22 cellular contexts compared by ENCODE assay signal in the genomic region with DNA sequence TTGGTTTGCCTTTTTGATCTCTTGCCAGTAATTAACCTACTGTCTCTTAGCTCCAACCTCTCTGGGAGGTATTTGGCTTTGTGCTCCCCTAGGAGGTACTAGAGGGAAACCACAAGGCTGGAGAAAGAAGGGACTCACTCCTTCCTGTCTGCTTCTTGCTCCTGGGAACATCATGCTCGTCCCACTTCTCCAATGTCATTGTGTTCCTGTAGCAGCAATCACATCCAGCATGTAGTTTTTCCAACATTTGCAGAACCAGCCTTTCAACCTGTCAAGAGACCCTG. TPM values are rescaled to one million over a fixed set of nuclear protein-coding genes. Genes with fewer than 3 reads are reported as not detected.
DNase-seq lines count a peak whose midpoint lies in the region; ATAC-seq, FAIRE-seq and TF ChIP-seq lines count a peak whose summit lies in the region.
"Had no signal": no experiment of that assay in that cellular context is flagged by ENCODE, and none has a peak within 500 bp of the region (broad histone marks: within the 10 kb centered on the region; RNA-seq: fewer than 3 reads in every experiment).

No MANE protein-coding gene starts in this region.

- H3K27ac Mint-ChIP-seq in T-helper 1 cell treated with Interleukin-12 subunit alpha and Interleukin-12 subunit beta and Interleukin-4 antibody, amounts not matched to agents 30 μg/mL and 1 μg/mL, for 36 hours, result no peak overlapping the region

- no peak for TF ChIP-seq CTCF in VCaP (conservative IDR thresholded peaks at IDR 0.05)
- TF ChIP-seq CTCF in H1 (IDR thresholded peaks at IDR 0.05; ENCODE audit: control extremely low read depth in 1 of 3, insufficient read depth in 1 of 3, low read depth in 1 of 3, low read length in 3 of 3), result peak in 1 of 3 experiments; percentile 10; a peak in 1 of 4 replicates
- no peak for TF ChIP-seq CTCF in mucosa of descending colon (IDR thresholded peaks at IDR 0.05)

- H3K27me3 Mint-ChIP-seq in T-helper 1 cell treated with Interleukin-12 subunit alpha and Interleukin-12 subunit beta and Interleukin-4 antibody, amounts not matched to agents 30 μg/mL and 1 μg/mL, for 36 hours (ENCODE audit: low read depth), result peaks cover 7% of the 10 kb centered on the region

- TF ChIP-seq RAD21 in H1 (IDR thresholded peaks at IDR 0.05 in 1 of 2, conservative IDR thresholded peaks at IDR 0.05 in 1 of 2; ENCODE audit: low read depth in 2 of 2, low read length in 2 of 2), result no peak

- ATAC-seq in HG03280 (IDR thresholded peaks at IDR 0.05; ENCODE audit: unreplicated experiment), result no peak
- no peak for ATAC-seq in mucosa of descending colon
- ATAC-seq: A549, esophagus mucosa, gastrocnemius medialis, HepG2 had no signal

- H2BK12ac ChIP-seq in H1 (ENCODE audit: low read depth, low read length), result no peak overlapping the region

- H4K91ac ChIP-seq in H1 (replicated peaks; ENCODE audit: insufficient read length, low read length), result no peak overlapping the region

- peaks cover 16% of the 10 kb centered on the region for H3K4me1 Mint-ChIP-seq in T-helper 1 cell treated with Interleukin-12 subunit alpha and Interleukin-12 subunit beta and Interleukin-4 antibody, amounts not matched to agents 30 μg/mL and 1 μg/mL, for 36 hours (ENCODE audit: low read depth)

- CTCF ChIA-PET in H1 (lab: Charles Lee; ENCODE audit: partially characterized antibody), result interaction anchor here (0.5 to 2.3 kb wide), 3 partner anchors 8 to 141 kb away, joined by 3 to 11 read pairs (median 3); no protein-coding TSS in a partner anchor

- H3K27ac ChIP-seq in BLaER1 treated with 17β-estradiol and CSF1 and Interleukin-3, amounts not matched to agents 10 nM and 100 nM, result no peak overlapping the region
- peak overlapping the region; percentile 36 for H3K27ac ChIP-seq in VCaP
- no peak overlapping the region for H3K27ac ChIP-seq in H1 (ENCODE audit: low read depth, low read length)
- H3K27ac ChIP-seq: A549, gastrocnemius medialis had no signal

- H3K36me3 Mint-ChIP-seq in T-helper 1 cell treated with Interleukin-12 subunit alpha and Interleukin-12 subunit beta and Interleukin-4 antibody, amounts not matched to agents 30 μg/mL and 1 μg/mL, for 36 hours (ENCODE audit: low read depth), result no peaks in the 10 kb centered on the region

- peak; percentile 19 for FAIRE-seq in H1 (lab: Jason Lieb, UNC)
- FAIRE-seq: A549, astrocyte, HepG2, kidney had no signal

- TF ChIP-seq EP300 in H1 (IDR thresholded peaks at IDR 0.05; ENCODE audit: borderline replicate concordance in 1 of 2, low read depth in 2 of 2, low read length in 2 of 2), result no peak

- 74% methylated on average over 1 of the region's 1 CpG; no CpG with 5 or more reads in 1 of the 2 experiments for WGBS in H1 (ENCODE audit: extremely low coverage in 1 of 2, insufficient coverage in 1 of 2, insufficient read length in 1 of 2, insufficient replicate concordance in 2 of 2, low coverage in 1 of 2, low lambda C conversion rate in 2 of 2, missing lambda C conversion rate in 1 of 2), 2 experiments

- H3K9ac ChIP-seq in BLaER1 treated with 17β-estradiol and CSF1 and Interleukin-3, amounts not matched to agents 10 nM and 100 nM, result no peak overlapping the region
- no peak overlapping the region for H3K9ac ChIP-seq in H1 (replicated peaks in 1 of 4; ENCODE audit: extremely low read depth in 1 of 4, low read depth in 3 of 4, low read length in 3 of 4)

- H2BK15ac ChIP-seq in H1 (ENCODE audit: low read length), result no peak overlapping the region

- peak overlapping the region in 6 of 11 experiments; percentile 0 to 12 (median 6); a peak in 7 of 22 replicates for H3K4me2 ChIP-seq in BLaER1 treated with 17β-estradiol and CSF1 and Interleukin-3, amounts not matched to agents 10 nM and 100 nM
- H3K4me2 ChIP-seq in H1 (ENCODE audit: insufficient read depth in 1 of 2, low read depth in 2 of 2, low read length in 2 of 2), result no peak overlapping the region
- H3K4me2 ChIP-seq: A549 had no signal

- H3K36me3 ChIP-seq in BLaER1 treated with 17β-estradiol and CSF1 and Interleukin-3, amounts not matched to agents 10 nM and 100 nM, result no peaks in the 10 kb centered on the region
- H3K36me3 ChIP-seq in H1 (ENCODE audit: control insufficient read depth in 2 of 4, insufficient read depth in 4 of 4, low read length in 3 of 4), result no peaks in the 10 kb centered on the region
- H3K36me3 ChIP-seq in mucosa of descending colon (ENCODE audit: low read depth), result no peaks in the 10 kb centered on the region
- H3K36me3 ChIP-seq: gastrocnemius medialis had no signal

- no peak overlapping the region for H3K14ac ChIP-seq in H1 (ENCODE audit: insufficient read length)

- no peaks in the 10 kb centered on the region for H3K23me2 ChIP-seq in H1 (ENCODE audit: low read depth, low read length)

- intact Hi-C loops in mucosa of descending colon (cut with DNase I, micrococcal nuclease), result no loop called here

- no peaks in the 10 kb centered on the region for H4K20me1 ChIP-seq in BLaER1 treated with 17β-estradiol and CSF1 and Interleukin-3, amounts not matched to agents 10 nM and 100 nM
- H4K20me1 ChIP-seq in H1 (replicated peaks in 1 of 2; ENCODE audit: control insufficient read depth in 1 of 2, insufficient read depth in 2 of 2, low read length in 2 of 2), result no peaks in the 10 kb centered on the region

- no peak overlapping the region for H2BK5ac ChIP-seq in H1 (ENCODE audit: low read depth, low read length)

- H2BK20ac ChIP-seq in H1 (ENCODE audit: low read length), result no peak overlapping the region

- H3K9me3 ChIP-seq in BLaER1 treated with 17β-estradiol and CSF1 and Interleukin-3, amounts not matched to agents 10 nM and 100 nM (replicated peaks in 1 of 11), result peaks cover 0 to 6% (median under 1%) of the 10 kb centered on the region in 11 experiments; a peak in 7 of 22 replicates
- H3K9me3 ChIP-seq in H1 (ENCODE audit: insufficient read depth in 2 of 2, low read depth in 1 of 2, low read length in 1 of 2), result no peaks in the 10 kb centered on the region
- H3K9me3 ChIP-seq in mucosa of descending colon, result no peaks in the 10 kb centered on the region
- H3K9me3 ChIP-seq: A549, gastrocnemius medialis had no signal

- H3K79me2 ChIP-seq in H1 (ENCODE audit: control insufficient read depth in 1 of 2, insufficient read depth in 2 of 2, low read length in 2 of 2), result no peaks in the 10 kb centered on the region

- H3K18ac ChIP-seq in H1 (ENCODE audit: extremely low read depth, low read length), result no peak overlapping the region

- H2BK120ac ChIP-seq in H1 (replicated peaks; ENCODE audit: low read depth, low read length), result no peak overlapping the region

- no peaks in the 10 kb centered on the region for H3K27me3 ChIP-seq in BLaER1 treated with 17β-estradiol and CSF1 and Interleukin-3, amounts not matched to agents 10 nM and 100 nM
- 0 out of 7 replicates have a peak, but pooled peaks cover 0 to 3% (median 0%) of the 10 kb centered on the region in 4 experiments for H3K27me3 ChIP-seq in H1 (replicated peaks in 1 of 4; ENCODE audit: control insufficient read depth in 3 of 4, extremely low read depth in 1 of 4, insufficient read depth in 3 of 4, low read length in 3 of 4)
- H3K27me3 ChIP-seq: gastrocnemius medialis had no signal

- no peak overlapping the region for H4K8ac ChIP-seq in H1 (ENCODE audit: extremely low read depth, insufficient read depth, low read length)

- H3K4ac ChIP-seq in H1 (replicated peaks; ENCODE audit: insufficient read length, low read depth, low read length), result no peak overlapping the region

- POLR2A ChIA-PET in H1 (lab: Charles Lee; ENCODE audit: partially characterized antibody), result no interaction called here

- no peaks in the 10 kb centered on the region for H3K79me1 ChIP-seq in H1 (ENCODE audit: low read depth, low read length)

- DNase-seq in T-helper 1 cell (no peak), H1 (ENCODE audit: low read depth in 1 of 2, low spot score in 2 of 2) (no peak), NCI-H1092 treated with DMSO at 0.1 percent for 48 hours (lab: John Stamatoyannopoulos, UW) (no peak), mucosa of descending colon (no peak)
- DNase-seq: activated CD4-positive, alpha-beta T cell treated with anti-CD3 and anti-CD28 coated beads, Interleukin-2, amount 50 U/mL, for 4 hours; activated gamma-delta T cell; cerebellar nuclear complex; gastrocnemius medialis; kidney; NCI-H1417 treated with DMSO at 0.1 percent for 48 hours; NCI-H2107; NCI-H524 treated with DMSO at 0.1 percent for 48 hours; right cardiac atrium; substantia nigra had no signal

- H3K4me3 ChIP-seq in BLaER1 treated with 17β-estradiol and CSF1 and Interleukin-3, amounts not matched to agents 10 nM and 100 nM, result no peak overlapping the region
- H3K4me3 ChIP-seq in H1 (ENCODE audit: extremely low read depth in 1 of 4, insufficient read depth in 2 of 4, low read depth in 3 of 4, low read length in 4 of 4), result no peak overlapping the region
- H3K4me3 ChIP-seq in mucosa of descending colon, result no peak overlapping the region
- H3K4me3 ChIP-seq: A549, gastrocnemius medialis had no signal

- no peak for TF ChIP-seq POLR2A in H1 (IDR thresholded peaks at IDR 0.05; ENCODE audit: control extremely low read depth in 1 of 2, low read depth in 2 of 2, low read length in 2 of 2)

- H3K56ac ChIP-seq in H1 (replicated peaks; ENCODE audit: insufficient read length, low read depth, low read length), result no peak overlapping the region

- H2AK5ac ChIP-seq in H1 (ENCODE audit: low read depth, low read length), result no peak overlapping the region

- no peaks in the 10 kb centered on the region for H3K9me3 Mint-ChIP-seq in T-helper 1 cell treated with Interleukin-12 subunit alpha and Interleukin-12 subunit beta and Interleukin-4 antibody, amounts not matched to agents 30 μg/mL and 1 μg/mL, for 36 hours

- H3K4me3 Mint-ChIP-seq in T-helper 1 cell treated with Interleukin-12 subunit alpha and Interleukin-12 subunit beta and Interleukin-4 antibody, amounts not matched to agents 30 μg/mL and 1 μg/mL, for 36 hours, result peak overlapping the region; percentile 36

- H4K5ac ChIP-seq in H1 (ENCODE audit: insufficient read length, low read depth, low read length), result no peak overlapping the region

- H3K4me1 ChIP-seq in BLaER1 treated with 17β-estradiol and CSF1 and Interleukin-3, amounts not matched to agents 10 nM and 100 nM, result peaks cover 0 to 7% (median 6%) of the 10 kb centered on the region in 10 experiments; a peak in 10 of 20 replicates
- no peaks in the 10 kb centered on the region for H3K4me1 ChIP-seq in H1 (replicated peaks in 1 of 4; ENCODE audit: control insufficient read depth in 3 of 4, insufficient read depth in 4 of 4, low read length in 3 of 4)
- H3K4me1 ChIP-seq in mucosa of descending colon (ENCODE audit: low read depth), result no peaks in the 10 kb centered on the region
- H3K4me1 ChIP-seq: A549, gastrocnemius medialis had no signal

- 0 out of 2 replicates have a peak overlapping the region, but pooled peaks have one; percentile 46 for H2AFZ ChIP-seq in H1 (ENCODE audit: low read length)

- H3K23ac ChIP-seq in H1 (ENCODE audit: insufficient read length), result no peak overlapping the region

RNA-seq across cellular contexts. Expression of gene CRBN, which starts 12.9 kb away (rescaled TPM):
- total RNA-seq in H1 (2021; fragmentation: NEBNext Ultra II Directional; extraction: Animal tissue kit (Norgen Biotek cat#: 25700)), result 28.4 and 30.3 TPM in 2 replicates
- polyA plus RNA-seq in H1 (2011; rRNA removed), result 9.8 and 13.4 TPM in 2 replicates
- 26.0 TPM for polyA plus RNA-seq in H1 (2011; cell fraction: cytosol; rRNA removed)
- 11.8 TPM for polyA plus RNA-seq in H1 (2011; cell fraction: nucleus; rRNA removed)
- 23.2 to 36.8 TPM (median 24.7 TPM) in 4 replicates for polyA plus RNA-seq in H1 (2012, experiment 1 of 2)
- 3.0 TPM for polyA plus RNA-seq in H1 (2012, experiment 2 of 2)
- polyA plus RNA-seq in H1 (2013, experiment 1 of 2), result 19.5 TPM
- 19.2 TPM for polyA plus RNA-seq in H1 (2013, experiment 2 of 2)
- 29.5 and 49.7 TPM in 2 replicates for polyA minus RNA-seq in H1 (2011; rRNA and poly(A)+ RNA removed)
- polyA minus RNA-seq in H1 (2011; cell fraction: cytosol; rRNA and poly(A)+ RNA removed), result 25.8 TPM
- polyA minus RNA-seq in H1 (2011; cell fraction: nucleus; rRNA and poly(A)+ RNA removed), result 51.3 TPM
- total RNA-seq in mucosa of descending colon, result 10 to 100 TPM; 35.8 to 65.9 (median 64.8) TPM

Comparison
In these comparisons a context has a peak if more than half of its experiments do, and no peak if none do; other contexts are left out.
1. H3K4me2 ChIP-seq: peak in BLaER1 treated with 17β-estradiol and CSF1 and Interleukin-3, amounts not matched to agents 10 nM and 100 nM (6 of 11); none in H1 (0 of 2).